ENCODE assay signal across 8 cellular contexts in the genomic region with DNA sequence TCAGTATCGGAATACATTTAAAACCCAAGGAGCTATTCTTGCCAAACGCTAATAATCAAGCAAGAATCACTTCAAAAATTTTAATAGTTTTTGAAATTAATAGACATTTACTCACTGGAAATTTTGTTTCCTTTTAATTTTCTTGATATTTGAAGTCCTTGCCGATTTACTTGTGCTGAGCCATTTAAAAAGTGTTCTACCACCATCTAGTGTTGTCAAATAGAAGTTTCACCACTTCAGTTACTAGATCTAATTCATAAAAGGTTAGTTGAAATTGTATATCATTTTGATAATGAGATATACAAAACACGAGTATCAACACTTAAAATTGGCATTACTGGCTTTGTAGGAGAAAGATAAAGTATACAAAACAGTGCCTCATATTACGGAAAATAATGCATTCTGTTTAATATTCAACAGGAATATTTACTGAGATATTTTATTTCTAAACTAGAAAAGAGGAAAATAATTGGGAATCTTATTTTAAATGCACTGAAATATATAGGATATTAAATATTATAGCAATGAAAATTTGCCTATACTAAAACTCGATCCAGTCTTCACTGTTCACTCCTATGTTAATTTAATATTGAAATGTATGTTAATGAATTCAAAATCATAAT.
DNase-seq lines count a peak whose midpoint lies in the region; ATAC-seq, FAIRE-seq and TF ChIP-seq lines count a peak whose summit lies in the region.

No MANE protein-coding gene starts in this region.

- H3K36me3 Mint-ChIP-seq in T-helper 2 cell treated with Interferon-gamma antibody and Interleukin-4, amounts not matched to agents 5 μg/mL and 100 μg/mL, for 36 hours (ENCODE audit: low read depth), result no peaks in the 10 kb centered on the region

- H3K4me3 ChIP-seq in heart left ventricle, result no peak overlapping the region
- no peak overlapping the region for H3K4me3 ChIP-seq in fibroblast of the aortic adventitia (ENCODE audit: low read depth, low read length)
- H3K4me3 ChIP-seq in upper lobe of right lung, result no peak overlapping the region
- H3K4me3 ChIP-seq in stomach, result no peak overlapping the region

- H3K36me3 ChIP-seq in heart left ventricle, result no peaks in the 10 kb centered on the region
- H3K36me3 ChIP-seq in upper lobe of right lung, result no peaks in the 10 kb centered on the region
- H3K36me3 ChIP-seq in stomach, result no peaks in the 10 kb centered on the region

- DNase-seq in heart left ventricle (no peak), cardiac septum (ENCODE audit: low spot score) (no peak), RCC 7860 (ENCODE audit: low spot score) (peak; percentile 33), fibroblast of the aortic adventitia (ENCODE audit: low read depth) (peak; percentile 81), upper lobe of right lung (no peak), stomach (no peak)
- no peak for DNase-seq in T-helper 2 cell treated with Interferon-gamma antibody and Interleukin-4, amounts not matched to agents 5 μg/mL and 100 μg/mL, for 36 hours (ENCODE audit: low spot score)

- no peaks in the 10 kb centered on the region for H3K9me3 ChIP-seq in heart left ventricle
- H3K9me3 ChIP-seq in upper lobe of right lung, result no peaks in the 10 kb centered on the region
- no peaks in the 10 kb centered on the region for H3K9me3 ChIP-seq in stomach

- ATAC-seq in heart left ventricle (no peak), upper lobe of right lung (no peak), GM18858 (IDR thresholded peaks at IDR 0.05; ENCODE audit: unreplicated experiment) (no peak)

- H3K4me1 ChIP-seq in heart left ventricle (no peaks in the 10 kb centered on the region), upper lobe of right lung (no peaks in the 10 kb centered on the region), stomach (no peaks in the 10 kb centered on the region)

- H3K27ac ChIP-seq in heart left ventricle (no peak overlapping the region), upper lobe of right lung (no peak overlapping the region), stomach (no peak overlapping the region)

- WGBS in heart left ventricle, 4 donors, result 41 to 46% (median 44%) methylated on average over 6 of the region's 6 CpGs
- 34 to 44% (median 39%) methylated on average over 6 of the region's 6 CpGs for WGBS in stomach, 5 donors

- H3K27me3 ChIP-seq in heart left ventricle (no peaks in the 10 kb centered on the region), upper lobe of right lung (no peaks in the 10 kb centered on the region), stomach (no peaks in the 10 kb centered on the region)

- H3K4me1 Mint-ChIP-seq in T-helper 2 cell treated with Interferon-gamma antibody and Interleukin-4, amounts not matched to agents 5 μg/mL and 100 μg/mL, for 36 hours (ENCODE audit: low read depth), result no peaks in the 10 kb centered on the region

- peak; percentile 67 for FAIRE-seq in RCC 7860 (lab: Jason Lieb, UNC)

- intact Hi-C loops in heart left ventricle (cut with DNase I) (loop anchor here in 1 of 10 donors (5.0 kb wide), 1 partner anchor 819 kb away; no protein-coding TSS in a partner anchor), cardiac septum (cut with DNase I) (no loop called here), upper lobe of right lung (cut with DNase I) (no loop called here), stomach (cut with DNase I; ENCODE audit: low total_unique reads) (no loop called here)

- no peak overlapping the region for H3K4me3 Mint-ChIP-seq in T-helper 2 cell treated with Interferon-gamma antibody and Interleukin-4, amounts not matched to agents 5 μg/mL and 100 μg/mL, for 36 hours

- no peak for TF ChIP-seq EP300 in stomach (IDR thresholded peaks at IDR 0.05)

- no peak for TF ChIP-seq POLR2A in heart left ventricle (IDR thresholded peaks at IDR 0.05)
- TF ChIP-seq POLR2A in stomach (IDR thresholded peaks at IDR 0.05), result no peak

- TF ChIP-seq CTCF in heart left ventricle (IDR thresholded peaks at IDR 0.05), result peak in 9 of 12 donors; percentile 17 to 45 (median 25)
- TF ChIP-seq CTCF in fibroblast of the aortic adventitia (IDR thresholded peaks at IDR 0.05; ENCODE audit: insufficient read depth, low read length), result peak; percentile 55
- TF ChIP-seq CTCF in upper lobe of right lung (IDR thresholded peaks at IDR 0.05), result peak; percentile 41
- TF ChIP-seq CTCF in stomach (IDR thresholded peaks at IDR 0.05), result peak in 3 of 7 experiments; percentile 19 to 35 (median 21)

- no peaks in the 10 kb centered on the region for H3K9me3 Mint-ChIP-seq in T-helper 2 cell treated with Interferon-gamma antibody and Interleukin-4, amounts not matched to agents 5 μg/mL and 100 μg/mL, for 36 hours

- no peak overlapping the region for H3K27ac Mint-ChIP-seq in T-helper 2 cell treated with Interferon-gamma antibody and Interleukin-4, amounts not matched to agents 5 μg/mL and 100 μg/mL, for 36 hours

- no peaks in the 10 kb centered on the region for H3K27me3 Mint-ChIP-seq in T-helper 2 cell treated with Interferon-gamma antibody and Interleukin-4, amounts not matched to agents 5 μg/mL and 100 μg/mL, for 36 hours (ENCODE audit: low read depth)

Comparison
In these comparisons a context has a peak if more than half of its experiments do, and no peak if none do; other contexts are left out.
1. DNase-seq: peak in RCC 7860 (single experiment) and fibroblast of the aortic adventitia (single experiment); none in heart left ventricle (0 of 5), cardiac septum (single experiment), upper lobe of right lung (single experiment), stomach (single experiment) and T-helper 2 cell treated with Interferon-gamma antibody and Interleukin-4, amounts not matched to agents 5 μg/mL and 100 μg/mL, for 36 hours (single experiment).